In genomic region chr6:12473494-12473893, GRCh38 we compare ENCODE assay signal across 1 cellular context.
TF ChIP-seq lines count a peak whose summit lies in the region.

No MANE protein-coding gene starts in this region.

TF ChIP-seq in H1, 55 proteins besides CTCF, POLR2A, EP300 and RAD21 (continued from another document):
- no peak for TF ChIP-seq SIX5 (IDR thresholded peaks at IDR 0.05; ENCODE audit: low read depth, low read length)
